ENCODE assay signal across 20 cellular contexts in genomic region chr6:159677226-159677901, GRCh38.
"Had no signal": no experiment of that assay in that cellular context is flagged by ENCODE, and none has a peak within 500 bp of the region (broad histone marks: within the 10 kb centered on the region; RNA-seq: fewer than 3 reads in every experiment).

No MANE protein-coding gene starts in this region.

- H3K4me1 Mint-ChIP-seq: WTC11 had no signal

- DNase-seq: activated CD4-positive, alpha-beta T cell treated with anti-CD3 and anti-CD28 coated beads for 1 hour; activated CD4-positive, alpha-beta T cell treated with anti-CD3 and anti-CD28 coated beads, Interleukin-2, amount 10 ng/mL, durations not matched to agents 24 days and 14 days; activated CD4-positive, alpha-beta T cell treated with anti-CD3 and anti-CD28 coated beads, Interleukin-2, amount 50 U/mL, for 48 hours; activated CD8-positive, alpha-beta memory T cell treated with anti-CD3 and anti-CD28 coated beads, Interleukin-2, amount 10 ng/mL, durations not matched to agents 7 days and 5 days; activated effector memory CD4-positive, alpha-beta T cell treated with Interleukin-2 at 50 U/mL for 16 hours; activated naive CD4-positive, alpha-beta T cell; activated T-cell treated with anti-CD3 and anti-CD28 coated beads, Interleukin-2, amount 50 U/mL, for 24 hours; Karpas-422; NCI-H1048; NCI-H146; NCI-H187 treated with DMSO at 0.1 percent for 48 hours; NCI-H2081 treated with DMSO at 0.1 percent for 48 hours; NCI-H446; NCI-H524; SHP77 treated with DMSO at 0.1 percent for 48 hours; T-helper 9 cell had no signal

- H3K27me3 Mint-ChIP-seq: activated CD8-positive, alpha-beta memory T cell treated with anti-CD3 and anti-CD28 coated beads, Interleukin-2, amount 10 ng/mL, durations not matched to agents 7 days and 5 days; activated naive CD8-positive, alpha-beta T cell; activated T-cell treated with anti-CD3 and anti-CD28 coated beads, Interleukin-2, amount 50 U/mL, for 24 hours had no signal

- H3K9me3 Mint-ChIP-seq: activated CD4-positive, alpha-beta T cell treated with anti-CD3 and anti-CD28 coated beads, Interleukin-2, amount 10 ng/mL, durations not matched to agents 24 days and 14 days had no signal

- H3K27ac Mint-ChIP-seq: activated CD4-positive, alpha-beta T cell treated with anti-CD3 and anti-CD28 coated beads, Interleukin-2, amount 10 ng/mL, durations not matched to agents 24 days and 14 days; activated CD8-positive, alpha-beta memory T cell treated with anti-CD3 and anti-CD28 coated beads, Interleukin-2, amount 10 ng/mL, durations not matched to agents 7 days and 5 days; activated naive CD8-positive, alpha-beta T cell; activated T-cell treated with anti-CD3 and anti-CD28 coated beads, Interleukin-2, amount 50 U/mL, for 24 hours; activated T-helper 1 cell treated with anti-CD3 and anti-CD28 coated beads, Interleukin-12 subunit alpha, Interleukin-12 subunit beta, Interleukin-2, Interleukin-4 antibody, amounts not matched to agents 30 ng/mL and 10 ng/mL and 1 ng/mL, durations not matched to agents 14 hours and 24 hours and 36 hours; T-helper 1 cell treated with Interleukin-12 subunit alpha and Interleukin-12 subunit beta and Interleukin-4 antibody, amounts not matched to agents 30 μg/mL and 1 μg/mL, for 36 hours; WTC11 had no signal

- ATAC-seq: activated CD8-positive, alpha-beta memory T cell treated with anti-CD3 and anti-CD28 coated beads, Interleukin-2, amount 10 ng/mL, durations not matched to agents 7 days and 5 days; WTC11 had no signal

- H3K4me3 Mint-ChIP-seq: activated CD4-positive, alpha-beta T cell treated with anti-CD3 and anti-CD28 coated beads, Interleukin-2, amount 10 ng/mL, durations not matched to agents 24 days and 14 days; activated CD8-positive, alpha-beta memory T cell treated with anti-CD3 and anti-CD28 coated beads, Interleukin-2, amount 10 ng/mL, durations not matched to agents 7 days and 5 days; activated naive CD8-positive, alpha-beta T cell; activated T-cell treated with anti-CD3 and anti-CD28 coated beads, Interleukin-2, amount 50 U/mL, for 24 hours; activated T-helper 1 cell treated with anti-CD3 and anti-CD28 coated beads, Interleukin-12 subunit alpha, Interleukin-12 subunit beta, Interleukin-2, Interleukin-4 antibody, amounts not matched to agents 30 ng/mL and 10 ng/mL and 1 ng/mL, durations not matched to agents 14 hours and 24 hours and 36 hours; T-helper 1 cell treated with Interleukin-12 subunit alpha and Interleukin-12 subunit beta and Interleukin-4 antibody, amounts not matched to agents 30 μg/mL and 1 μg/mL, for 36 hours; WTC11 had no signal
